18 cellular contexts compared by ENCODE assay signal in the genomic region with DNA sequence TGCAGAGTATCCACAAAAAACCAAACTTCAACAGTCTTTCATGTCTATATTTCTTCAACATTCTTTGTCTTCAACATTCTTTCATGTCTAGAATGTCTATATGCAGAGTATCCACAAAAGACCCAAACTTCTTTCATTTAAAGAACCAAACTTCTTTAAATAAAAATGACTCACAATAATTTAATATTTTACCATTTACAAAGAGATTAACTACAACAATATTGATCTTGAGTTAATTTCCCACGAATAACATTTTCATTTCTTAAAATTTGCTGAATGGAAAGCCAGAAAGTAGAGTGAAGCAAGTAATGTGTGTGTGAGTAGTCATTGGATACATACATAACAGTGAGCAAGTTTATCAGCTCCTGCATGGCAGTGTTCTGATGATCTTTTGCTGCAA. TPM values are rescaled to one million over a fixed set of nuclear protein-coding genes. Genes with fewer than 3 reads are reported as not detected.
DNase-seq lines count a peak whose midpoint lies in the region; ATAC-seq and TF ChIP-seq lines count a peak whose summit lies in the region.
"Had no signal": no experiment of that assay in that cellular context is flagged by ENCODE, and none has a peak within 500 bp of the region (broad histone marks: within the 10 kb centered on the region; RNA-seq: fewer than 3 reads in every experiment).

A gene (plus strand): TSS at position 301 of the 400 bp plus-strand sequence.

- in situ Hi-C loops in mammary epithelial cell (cut with MboI; ENCODE audit: low sequenced_read_pairs in 2 of 2) = no loop called here

- H3K9me3 ChIP-seq in mammary epithelial cell (replicated peaks; ENCODE audit: insufficient read depth, low read length) = no peaks in the 10 kb centered on the region
- H3K9me3 ChIP-seq in neuronal stem cell (replicated peaks in 1 of 2; ENCODE audit: control insufficient read depth in 2 of 2, insufficient read depth in 1 of 2, low read depth in 1 of 2, low read length in 2 of 2) = peaks cover 0 to 3% of the 10 kb centered on the region in 2 donors
- H3K9me3 ChIP-seq: BLaER1, Caco-2 had no signal

- BruUV-seq in mammary epithelial cell (replicated peaks; lab: Mats Ljungman, UMichigan) = no TSS peak

- H4K20me1 ChIP-seq in GM23338 (replicated peaks; ENCODE audit: insufficient read depth) = no peaks in the 10 kb centered on the region
- H4K20me1 ChIP-seq in mammary epithelial cell (ENCODE audit: insufficient read depth, low read length) = no peaks in the 10 kb centered on the region
- H4K20me1 ChIP-seq: BLaER1 had no signal

- H2BK12ac ChIP-seq in neuronal stem cell (ENCODE audit: low read length) = no peak within 1 kb of the TSS

- TF ChIP-seq CTCF in GM23338 (conservative IDR thresholded peaks at IDR 0.05; ENCODE audit: low read depth in 2 of 2) (no peak), mammary epithelial cell (conservative IDR thresholded peaks at IDR 0.05 in 1 of 2, IDR thresholded peaks at IDR 0.05 in 1 of 2; ENCODE audit: extremely low read depth in 1 of 2, insufficient read depth in 1 of 2, low read depth in 1 of 2, low read length in 2 of 2) (no peak), foreskin keratinocyte (conservative IDR thresholded peaks at IDR 0.05) (no peak), glutamatergic neuron (IDR thresholded peaks at IDR 0.05; ENCODE audit: partially characterized antibody, unreplicated experiment) (no peak)

- H3K23ac ChIP-seq in neuronal stem cell (ENCODE audit: low read depth, low read length, poor library complexity) = no peak within 1 kb of the TSS

- no peak within 1 kb of the TSS for H2BK5ac ChIP-seq in neuronal stem cell (ENCODE audit: low read length)

- no peak within 1 kb of the TSS for H4K8ac ChIP-seq in neuronal stem cell (ENCODE audit: low read depth, low read length)

- no peak within 1 kb of the TSS for H3K4me3 Mint-ChIP-seq in GM23338
- no peak within 1 kb of the TSS for H3K4me3 Mint-ChIP-seq in glutamatergic neuron (ENCODE audit: unreplicated experiment)
- H3K4me3 Mint-ChIP-seq: CD8-positive, alpha-beta memory T cell; HFFc6 had no signal

- H3F3A ChIP-seq in GM23338 (replicated peaks; ENCODE audit: low read depth) = no peaks in the 10 kb centered on the region

- no peak within 1 kb of the TSS for H3K18ac ChIP-seq in neuronal stem cell (ENCODE audit: low read length)

- H3K27me3 Mint-ChIP-seq in GM23338 (ENCODE audit: insufficient read depth, low read depth, poor library complexity) (peaks cover 2% of the 10 kb centered on the region), glutamatergic neuron (ENCODE audit: unreplicated experiment) (no peaks in the 10 kb centered on the region)
- H3K27me3 Mint-ChIP-seq: CD8-positive, alpha-beta memory T cell had no signal

- intact Hi-C loops in mammary epithelial cell (cut with micrococcal nuclease) = no loop called here

- H3K14ac ChIP-seq in neuronal stem cell (ENCODE audit: low read length) = no peak within 1 kb of the TSS

- H3K9me2 ChIP-seq in GM23338 (ENCODE audit: insufficient read depth) = peaks cover 15% of the 10 kb centered on the region; the same call in 1 of the 2 replicates

- no peaks in the 10 kb centered on the region for H3K27me3 ChIP-seq in GM23338 (ENCODE audit: insufficient read depth)
- no peaks in the 10 kb centered on the region for H3K27me3 ChIP-seq in mammary epithelial cell (ENCODE audit: insufficient read depth, low read length)
- no peaks in the 10 kb centered on the region for H3K27me3 ChIP-seq in foreskin keratinocyte
- no peaks in the 10 kb centered on the region for H3K27me3 ChIP-seq in neuronal stem cell (ENCODE audit: control insufficient read depth in 3 of 3, insufficient read depth in 3 of 3, low read depth in 1 of 3, low read length in 3 of 3)
- H3K27me3 ChIP-seq: BLaER1 had no signal

- H3K79me2 ChIP-seq in GM23338 (replicated peaks; ENCODE audit: insufficient read depth) (no peaks in the 10 kb centered on the region), mammary epithelial cell (ENCODE audit: insufficient read depth, low read length) (no peaks in the 10 kb centered on the region)

- WGBS in mammary epithelial cell (ENCODE audit: low coverage, missing lambda C conversion rate) = 93% methylated on average over 1 of the region's 1 CpG
- 100% methylated on average over 1 of the region's 1 CpG; no CpG with 5 or more reads in 1 of the 2 donors for WGBS in neuronal stem cell (ENCODE audit: extremely low coverage in 2 of 2, insufficient read length in 2 of 2, insufficient replicate concordance in 1 of 2), 2 donors

- no peaks in the 10 kb centered on the region for H3K79me1 ChIP-seq in neuronal stem cell (ENCODE audit: low read depth, low read length)

- H3K4ac ChIP-seq in neuronal stem cell (ENCODE audit: low read length) = no peak within 1 kb of the TSS

- H2BK120ac ChIP-seq in neuronal stem cell (ENCODE audit: low read depth, low read length) = no peak within 1 kb of the TSS

- H2AFZ ChIP-seq in GM23338 = peak within 1 kb of the TSS; percentile 25; the same call in 1 of the 2 replicates
- H2AFZ ChIP-seq in mammary epithelial cell (ENCODE audit: low read depth, low read length) = peak within 1 kb of the TSS; percentile 21
- H2AFZ ChIP-seq in neuronal stem cell (ENCODE audit: low read length) = peak within 1 kb of the TSS; percentile 27

- no peak within 1 kb of the TSS for H2BK15ac ChIP-seq in neuronal stem cell (ENCODE audit: low read length)

- H3K9me3 Mint-ChIP-seq in GM23338 (peaks cover 6% of the 10 kb centered on the region; the same call in 2 of the 3 replicates), glutamatergic neuron (ENCODE audit: unreplicated experiment) (no peaks in the 10 kb centered on the region)

- H4K91ac ChIP-seq in neuronal stem cell (ENCODE audit: low read depth, low read length, poor library complexity) = no peak within 1 kb of the TSS

- H3K4me2 ChIP-seq in GM23338 = no peak within 1 kb of the TSS
- H3K4me2 ChIP-seq in mammary epithelial cell (ENCODE audit: insufficient read depth, low read depth, low read length) = no peak within 1 kb of the TSS
- no peak within 1 kb of the TSS for H3K4me2 ChIP-seq in neuronal stem cell (ENCODE audit: insufficient read depth, low read length, poor library complexity, severe bottlenecking)
- H3K4me2 ChIP-seq: BLaER1 had no signal

- H2AK5ac ChIP-seq in neuronal stem cell (ENCODE audit: low read depth, low read length) = no peak within 1 kb of the TSS

- peaks cover 5% of the 10 kb centered on the region; the same call in 1 of the 3 replicates for H3K36me3 Mint-ChIP-seq in GM23338 (ENCODE audit: low read depth)
- no peaks in the 10 kb centered on the region for H3K36me3 Mint-ChIP-seq in glutamatergic neuron (ENCODE audit: unreplicated experiment)
- H3K36me3 Mint-ChIP-seq: CD8-positive, alpha-beta memory T cell had no signal

- H3K36me3 ChIP-seq in GM23338 (ENCODE audit: insufficient read depth) (no peaks in the 10 kb centered on the region), mammary epithelial cell (ENCODE audit: insufficient read depth, low read length) (no peaks in the 10 kb centered on the region), neuronal stem cell (replicated peaks in 1 of 2; ENCODE audit: control insufficient read depth in 2 of 2, insufficient read depth in 2 of 2, low read length in 2 of 2) (no peaks in the 10 kb centered on the region)
- H3K36me3 ChIP-seq: BLaER1 had no signal

- no peak within 1 kb of the TSS for H3K9ac ChIP-seq in mammary epithelial cell (ENCODE audit: insufficient read depth, low read length)
- no peak within 1 kb of the TSS for H3K9ac ChIP-seq in neuronal stem cell (ENCODE audit: low read depth, low read length, poor library complexity)
- H3K9ac ChIP-seq: BLaER1 had no signal

- ATAC-seq in GM23338 (no peak), foreskin keratinocyte (peak; percentile 8)

- CTCF ChIA-PET in mammary epithelial cell (lab: Charles Lee; ENCODE audit: low non-redundant PET) = no interaction called here

- dilution Hi-C loops in mammary epithelial cell (cut with HindIII; ENCODE audit: low sequenced_read_pairs) = no loop called here

- no peak within 1 kb of the TSS for H3K27ac ChIP-seq in GM23338 (ENCODE audit: low read depth)
- H3K27ac ChIP-seq in mammary epithelial cell (ENCODE audit: insufficient read depth, low read depth, low read length) = peak within 1 kb of the TSS; percentile 54
- H3K27ac ChIP-seq in foreskin keratinocyte = peak within 1 kb of the TSS; percentile 74
- H3K27ac ChIP-seq in neuronal stem cell (replicated peaks; ENCODE audit: low read length) = no peak within 1 kb of the TSS
- H3K27ac ChIP-seq: BLaER1, HL-60 had no signal

- H3K4me1 Mint-ChIP-seq in GM23338 (peaks cover 14% of the 10 kb centered on the region), glutamatergic neuron (ENCODE audit: low read depth, unreplicated experiment) (no peaks in the 10 kb centered on the region)
- H3K4me1 Mint-ChIP-seq: CD8-positive, alpha-beta memory T cell had no signal

- H3K4me1 ChIP-seq in GM23338 (ENCODE audit: insufficient read depth) (peaks cover 6% of the 10 kb centered on the region; the same call in 1 of the 2 replicates), mammary epithelial cell (ENCODE audit: insufficient read depth, low read length) (peaks cover 18% of the 10 kb centered on the region), foreskin keratinocyte (peaks cover 32% of the 10 kb centered on the region), neuronal stem cell (ENCODE audit: control insufficient read depth in 2 of 2, insufficient read depth in 1 of 2, low read depth in 1 of 2, low read length in 2 of 2) (peaks cover 3 to 6% of the 10 kb centered on the region in 2 donors)
- H3K4me1 ChIP-seq: BLaER1, Caco-2 had no signal

- H3K27ac Mint-ChIP-seq in GM23338 (no peak within 1 kb of the TSS), glutamatergic neuron (ENCODE audit: unreplicated experiment) (no peak within 1 kb of the TSS)
- H3K27ac Mint-ChIP-seq: CD8-positive, alpha-beta memory T cell; HFFc6 had no signal

- DNase-seq in GM23338 (ENCODE audit: low spot score) = no peak
- no peak for DNase-seq in mammary epithelial cell
- DNase-seq in foreskin keratinocyte = no peak
- DNase-seq in neuronal stem cell (ENCODE audit: low spot score) = no peak
- no peak for DNase-seq in mucosa of gallbladder (ENCODE audit: low spot score)
- DNase-seq in hypothalamus (lab: John Stamatoyannopoulos, UW) = no peak
- no peak for DNase-seq in glutamatergic neuron
- DNase-seq: 8988T; AML-193; Caco-2; CD8-positive, alpha-beta memory T cell; DND-41; GDM1; GOT3; HCEC 1CT; HFFc6 had no signal

- H3K4me3 ChIP-seq in GM23338 = no peak within 1 kb of the TSS
- no peak within 1 kb of the TSS for H3K4me3 ChIP-seq in mammary epithelial cell (replicated peaks in 1 of 3; ENCODE audit: insufficient read depth in 1 of 3, low read depth in 2 of 3, low read length in 3 of 3)
- peak within 1 kb of the TSS in 1 of 2 donors; percentile 38 for H3K4me3 ChIP-seq in neuronal stem cell (ENCODE audit: low read length in 2 of 2)
- H3K4me3 ChIP-seq: BLaER1 had no signal

RNA-seq across cellular contexts. Expression of the gene that starts here (rescaled TPM):
- not detected in 2 replicates for total RNA-seq in GM23338 (2014; rRNA removed; shearing (Covaris generic))
- not detected in 2 replicates for polyA plus RNA-seq in GM23338 (2016; fragmentation: Nextera tagmentation; extraction: Ambion mirVana)
- not detected for total RNA-seq in mammary epithelial cell
- polyA plus RNA-seq in mammary epithelial cell = not detected
- not detected for polyA minus RNA-seq in mammary epithelial cell
- not detected in 2 replicates for total RNA-seq in foreskin keratinocyte
- not detected in 2 replicates for polyA plus RNA-seq in foreskin keratinocyte
- polyA plus RNA-seq in neuronal stem cell (2013, experiment 1 of 2) = not detected
- polyA plus RNA-seq in neuronal stem cell (2013, experiment 2 of 2) = not detected
- not detected for total RNA-seq in mucosa of gallbladder
- total RNA-seq in glutamatergic neuron (ENCODE audit: unreplicated experiment) = not detected
- total RNA-seq: Caco-2; CD8-positive, alpha-beta memory T cell; HFFc6 had no signal
- polyA plus RNA-seq: CD8-positive, alpha-beta memory T cell had no signal

Comparison
In these comparisons a context has a peak if more than half of its experiments do, and no peak if none do; other contexts are left out.
1. Peak in ATAC-seq and H3K27ac ChIP-seq in foreskin keratinocyte; RNA of the gene not detected or under 1 TPM.